8 cellular contexts compared by ENCODE assay signal in the genomic region with DNA sequence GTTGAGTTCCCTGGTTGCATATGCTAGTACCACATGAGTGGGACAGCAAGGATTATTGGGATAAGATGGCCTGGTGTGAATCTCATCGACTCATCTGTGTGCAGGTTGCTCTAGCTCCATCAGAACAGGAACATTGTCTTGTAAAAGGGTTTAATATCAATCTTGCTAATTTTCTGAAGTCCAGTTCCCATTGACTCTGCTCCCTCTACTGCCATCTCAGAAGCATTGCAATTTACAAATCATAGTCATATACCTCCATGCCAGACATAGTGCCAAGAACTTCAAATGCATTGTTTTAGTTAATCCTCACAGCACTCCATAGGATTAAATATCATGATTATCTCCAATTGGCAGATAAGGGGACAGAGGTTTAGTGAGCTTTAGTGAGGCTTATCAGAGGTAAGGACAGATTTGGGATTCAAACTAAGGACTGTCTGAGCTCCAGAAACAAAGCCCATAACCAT. TPM values are rescaled to one million over a fixed set of nuclear protein-coding genes. Genes with fewer than 3 reads are reported as not detected.
A peak's percentile ranks its signal among the peaks of the same experiment; 100 is the strongest.
DNase-seq lines count a peak whose midpoint lies in the region; ATAC-seq and TF ChIP-seq lines count a peak whose summit lies in the region.

No MANE protein-coding gene starts in this region.

- CTCF ChIA-PET in RWPE1 (lab: Yijun Ruan, JAX) = interaction anchor here (0.6 to 2.5 kb wide), 12 partner anchors 10 to 585 kb away, joined by 3 to 44 read pairs (median 3); no protein-coding TSS in a partner anchor

- H3K9me3 ChIP-seq in CD4-positive, CD25-positive, alpha-beta regulatory T cell (ENCODE audit: control insufficient read depth in 2 of 2, low read length in 2 of 2) = no peaks in the 10 kb centered on the region

- H3K4me3 ChIP-seq in CD4-positive, CD25-positive, alpha-beta regulatory T cell (ENCODE audit: low read depth, low read length) = no peak overlapping the region

- peaks cover 0 to 17% (median 13%) of the 10 kb centered on the region in 4 donors for H3K4me1 Mint-ChIP-seq in CD4-positive, CD25-positive, alpha-beta regulatory T cell
- H3K4me1 Mint-ChIP-seq in progenitor cell of endocrine pancreas (ENCODE audit: low read depth) = peaks cover 13% of the 10 kb centered on the region

- no peak overlapping the region for H3K27ac ChIP-seq in CD4-positive, CD25-positive, alpha-beta regulatory T cell (ENCODE audit: insufficient read depth, low read length, poor library complexity, severe bottlenecking)
- no peak overlapping the region for H3K27ac ChIP-seq in RWPE1

- no peak overlapping the region for H3K27ac Mint-ChIP-seq in CD4-positive, CD25-positive, alpha-beta regulatory T cell
- H3K27ac Mint-ChIP-seq in progenitor cell of endocrine pancreas = no peak overlapping the region

- peak in 2 of 3 donors; percentile 56 to 76 for DNase-seq in CD4-positive, CD25-positive, alpha-beta regulatory T cell
- DNase-seq in HT1080 (ENCODE audit: low read depth) (peak; percentile 43), RWPE1 (ENCODE audit: low spot score) (peak; percentile 58), epidermal melanocyte (ENCODE audit: insufficient read length, low spot score) (peak; percentile 56), progenitor cell of endocrine pancreas (ENCODE audit: low spot score, unreplicated experiment) (no peak)
- no peak for DNase-seq in activated naive CD4-positive, alpha-beta T cell treated with anti-CD3 and anti-CD28 coated beads, Interleukin-2, amount 50 U/mL, for 16 hours

- ATAC-seq in CD4-positive, CD25-positive, alpha-beta regulatory T cell (ENCODE audit: low read depth in 2 of 2) = peak; percentile 32 to 45
- ATAC-seq in GM18519 (IDR thresholded peaks at IDR 0.05; ENCODE audit: low FRiP score, unreplicated experiment) (peak; percentile 41), HG03039 (IDR thresholded peaks at IDR 0.05; ENCODE audit: unreplicated experiment) (no peak)

- H3K27me3 Mint-ChIP-seq in CD4-positive, CD25-positive, alpha-beta regulatory T cell = peaks cover 14% of the 10 kb centered on the region
- no peaks in the 10 kb centered on the region for H3K27me3 Mint-ChIP-seq in progenitor cell of endocrine pancreas

- no peaks in the 10 kb centered on the region for H3K9me3 Mint-ChIP-seq in CD4-positive, CD25-positive, alpha-beta regulatory T cell
- no peaks in the 10 kb centered on the region for H3K9me3 Mint-ChIP-seq in progenitor cell of endocrine pancreas (ENCODE audit: low read depth)

- H3K4me3 Mint-ChIP-seq in CD4-positive, CD25-positive, alpha-beta regulatory T cell = peak overlapping the region in 2 of 4 donors; percentile 4 to 5
- no peak overlapping the region for H3K4me3 Mint-ChIP-seq in progenitor cell of endocrine pancreas (ENCODE audit: low read depth)

- TF ChIP-seq CTCF in RWPE1 (conservative IDR thresholded peaks at IDR 0.05; ENCODE audit: low read depth) (peak; percentile 66), progenitor cell of endocrine pancreas (IDR thresholded peaks at IDR 0.05; ENCODE audit: unreplicated experiment) (peak; percentile 52)

- H3K27me3 ChIP-seq in CD4-positive, CD25-positive, alpha-beta regulatory T cell (ENCODE audit: control insufficient read depth, insufficient read depth, low read length) = peaks cover 8% of the 10 kb centered on the region

- no peaks in the 10 kb centered on the region for H3K36me3 Mint-ChIP-seq in CD4-positive, CD25-positive, alpha-beta regulatory T cell
- peaks cover 1% of the 10 kb centered on the region for H3K36me3 Mint-ChIP-seq in progenitor cell of endocrine pancreas (ENCODE audit: insufficient read depth)

- peaks cover 8% of the 10 kb centered on the region for H3K4me1 ChIP-seq in CD4-positive, CD25-positive, alpha-beta regulatory T cell (ENCODE audit: control insufficient read depth, insufficient read depth, low read length, poor library complexity, severe bottlenecking)

- POLR2A ChIA-PET in RWPE1 (lab: Yijun Ruan, JAX; ENCODE audit: low non-redundant PET) = no interaction called here

- H3K36me3 ChIP-seq in CD4-positive, CD25-positive, alpha-beta regulatory T cell (ENCODE audit: control insufficient read depth, insufficient read depth, low read length) = no peaks in the 10 kb centered on the region

RNA-seq across cellular contexts. Expression of a gene that starts 4.8 kb away (rescaled TPM):
- total RNA-seq in CD4-positive, CD25-positive, alpha-beta regulatory T cell = 60.0 TPM
- polyA plus RNA-seq in CD4-positive, CD25-positive, alpha-beta regulatory T cell = 10 to 100 TPM; 22.7 to 31.2 (median 26.5) TPM
- total RNA-seq in HT1080 (2014; rRNA removed; shearing (Covaris generic)) = not detected in 2 replicates
- 0.10 and 0.14 TPM in 2 replicates for polyA plus RNA-seq in HT1080 (2015; cell fraction: cytosol; rRNA removed)
- polyA plus RNA-seq in HT1080 (2015; cell fraction: nucleus; rRNA removed) = 0.06 TPM in 1 of 2 replicates, not detected in the other
- 18.8 and 23.4 TPM in 2 replicates for total RNA-seq in progenitor cell of endocrine pancreas

Comparison
In these comparisons a context has a peak if more than half of its experiments do, and no peak if none do; other contexts are left out.
1. DNase-seq: peak in CD4-positive, CD25-positive, alpha-beta regulatory T cell (2 of 3), HT1080 (single experiment), RWPE1 (single experiment) and epidermal melanocyte (single experiment); none in progenitor cell of endocrine pancreas (single experiment) and activated naive CD4-positive, alpha-beta T cell treated with anti-CD3 and anti-CD28 coated beads, Interleukin-2, amount 50 U/mL, for 16 hours (single experiment).
2. RNA of a gene that starts 4.8 kb away (total RNA-seq): 60.0 TPM in CD4-positive, CD25-positive, alpha-beta regulatory T cell (single experiment) and 18.8 to 23.4 TPM in progenitor cell of endocrine pancreas; not detected in HT1080; every median in the first group is over 10 times any median in the second.